In genomic region chr1:206694551-206695124, GRCh38 we compare ENCODE assay signal across 15 cellular contexts. TPM values are rescaled to one million over a fixed set of nuclear protein-coding genes. Genes with fewer than 3 reads are reported as not detected.
DNase-seq lines count a peak whose midpoint lies in the region; ATAC-seq, FAIRE-seq and TF ChIP-seq lines count a peak whose summit lies in the region.
"Had no signal": no experiment of that assay in that cellular context is flagged by ENCODE, and none has a peak within 500 bp of the region (broad histone marks: within the 10 kb centered on the region; RNA-seq: fewer than 3 reads in every experiment).

No MANE protein-coding gene starts in this region.

- no peak overlapping the region for H3K14ac ChIP-seq in H1 (ENCODE audit: insufficient read length)

- H2BK15ac ChIP-seq in H1 (ENCODE audit: low read length) = no peak overlapping the region

- no peak overlapping the region for H4K91ac ChIP-seq in H1 (replicated peaks; ENCODE audit: insufficient read length, low read length)

- H2BK20ac ChIP-seq in H1 (ENCODE audit: low read length) = no peak overlapping the region

- H3K9ac ChIP-seq in H1 (replicated peaks in 1 of 4; ENCODE audit: extremely low read depth in 1 of 4, low read depth in 3 of 4, low read length in 3 of 4) = no peak overlapping the region

- no peak overlapping the region for H3K4me3 Mint-ChIP-seq in naive thymus-derived CD8-positive, alpha-beta T cell

- POLR2A ChIA-PET in A549 (lab: Yijun Ruan, JAX) (no interaction called here), H1 (lab: Charles Lee; ENCODE audit: partially characterized antibody) (interaction anchor here (0.8 to 1.9 kb wide), 4 partner anchors 8 to 358 kb away, joined by 3 to 6 read pairs (median 6); partner anchors contain the start of genes EIF2D and PFKFB2)
- POLR2A ChIA-PET in naive thymus-derived CD8-positive, alpha-beta T cell (lab: Charles Lee) = no interaction called here

- H3K27ac ChIP-seq in A549 (0 out of 6 replicates have a peak overlapping the region, but pooled peaks of 1 of the 2 experiments have one; percentile 8), H1 (ENCODE audit: low read depth, low read length) (no peak overlapping the region)
- H3K27ac ChIP-seq: ovary had no signal

- H3K27me3 Mint-ChIP-seq in naive thymus-derived CD8-positive, alpha-beta T cell = no peaks in the 10 kb centered on the region

- H2AK5ac ChIP-seq in H1 (ENCODE audit: low read depth, low read length) = no peak overlapping the region

- WGBS in A549 (ENCODE audit: missing lambda C conversion rate) = 54% methylated on average over 8 of the region's 8 CpGs
- WGBS in H1 (ENCODE audit: extremely low coverage in 1 of 2, insufficient coverage in 1 of 2, insufficient read length in 1 of 2, insufficient replicate concordance in 2 of 2, low coverage in 1 of 2, low lambda C conversion rate in 2 of 2, missing lambda C conversion rate in 1 of 2), 2 experiments = 50% methylated on average over 8 of the region's 8 CpGs; no CpG with 5 or more reads in 1 of the 2 experiments

- no peak overlapping the region for H2AFZ ChIP-seq in H1 (ENCODE audit: low read length)

- H3K9me3 Mint-ChIP-seq in naive thymus-derived CD8-positive, alpha-beta T cell = no peaks in the 10 kb centered on the region

- H2BK5ac ChIP-seq in H1 (ENCODE audit: low read depth, low read length) = no peak overlapping the region

- peaks cover 0 to 28% (median 11%) of the 10 kb centered on the region in 3 donors for H3K36me3 Mint-ChIP-seq in naive thymus-derived CD8-positive, alpha-beta T cell

- DNase-seq in A549 (ENCODE audit: low read depth in 1 of 2, low spot score in 1 of 2) (no peak), HK-2 (ENCODE audit: unreplicated experiment) (peak; percentile 51), H1 (ENCODE audit: low read depth in 1 of 2, low spot score in 2 of 2) (no peak), AG20443 (ENCODE audit: low spot score) (no peak), AG08396 (ENCODE audit: low spot score) (no peak)
- no peak for DNase-seq in naive thymus-derived CD8-positive, alpha-beta T cell
- DNase-seq in activated CD4-positive, alpha-beta T cell treated with anti-CD3 and anti-CD28 coated beads for 1 hour = no peak
- DNase-seq: DND-41; effector CD4-positive, alpha-beta T cell; foreskin fibroblast; NCI-H2081; ovary; stimulated activated CD4-positive, alpha-beta T cell treated with anti-CD3 and anti-CD28 coated beads, Interleukin-1b, Interleukin-23, amount 100 ng/mL, for 48 hours had no signal

- H3K18ac ChIP-seq in H1 (ENCODE audit: extremely low read depth, low read length) = no peak overlapping the region

- H3K4me3 ChIP-seq in A549 (no peak overlapping the region), H1 (ENCODE audit: extremely low read depth in 1 of 4, insufficient read depth in 2 of 4, low read depth in 3 of 4, low read length in 4 of 4) (no peak overlapping the region)
- H3K4me3 ChIP-seq: ovary had no signal

- H2BK12ac ChIP-seq in H1 (ENCODE audit: low read depth, low read length) = no peak overlapping the region

- H3K4me1 ChIP-seq in A549 (peaks cover 68% of the 10 kb centered on the region), H1 (replicated peaks in 1 of 4; ENCODE audit: control insufficient read depth in 3 of 4, insufficient read depth in 4 of 4, low read length in 3 of 4) (peaks cover 5 to 15% (median 14%) of the 10 kb centered on the region in 4 experiments)

- H3K4ac ChIP-seq in H1 (replicated peaks; ENCODE audit: insufficient read length, low read depth, low read length) = no peak overlapping the region

- H3K56ac ChIP-seq in H1 (replicated peaks; ENCODE audit: insufficient read length, low read depth, low read length) = no peak overlapping the region

- H3K36me3 ChIP-seq in H1 (ENCODE audit: control insufficient read depth in 2 of 4, insufficient read depth in 4 of 4, low read length in 3 of 4) = no peaks in the 10 kb centered on the region
- H3K36me3 ChIP-seq: ovary had no signal

- peak overlapping the region in 6 of 10 donors; percentile 3 to 77 (median 36) for H3K27ac Mint-ChIP-seq in naive thymus-derived CD8-positive, alpha-beta T cell

- H3K27me3 ChIP-seq in H1 (replicated peaks in 1 of 4; ENCODE audit: control insufficient read depth in 3 of 4, extremely low read depth in 1 of 4, insufficient read depth in 3 of 4, low read length in 3 of 4) = no peaks in the 10 kb centered on the region; a peak in 2 of 7 replicates
- H3K27me3 ChIP-seq: ovary had no signal

- CTCF ChIA-PET in A549 (lab: Yijun Ruan, JAX) (interaction anchor here (0.8 to 5.0 kb wide), 6 partner anchors 9 to 219 kb away, joined by 3 to 40 read pairs (median 3); no protein-coding TSS in a partner anchor), H1 (lab: Charles Lee; ENCODE audit: partially characterized antibody) (interaction anchor here (0.6 to 10.4 kb wide), 12 partner anchors 8 to 106 kb away, joined by 3 to 73 read pairs (median 6); no protein-coding TSS in a partner anchor)

- H2BK120ac ChIP-seq in H1 (replicated peaks; ENCODE audit: low read depth, low read length) = no peak overlapping the region

- peaks cover 11 to 80% of the 10 kb centered on the region in 2 experiments for H3K79me2 ChIP-seq in H1 (ENCODE audit: control insufficient read depth in 1 of 2, insufficient read depth in 2 of 2, low read length in 2 of 2)

- H4K5ac ChIP-seq in H1 (ENCODE audit: insufficient read length, low read depth, low read length) = no peak overlapping the region

- H4K20me1 ChIP-seq in H1 (replicated peaks in 1 of 2; ENCODE audit: control insufficient read depth in 1 of 2, insufficient read depth in 2 of 2, low read length in 2 of 2) = peaks cover 43 to 58% of the 10 kb centered on the region in 2 experiments

- no peak overlapping the region for H3K23ac ChIP-seq in H1 (ENCODE audit: insufficient read length)

- FAIRE-seq in A549 (lab: Jason Lieb, UNC) = no peak
- no peak for FAIRE-seq in H1 (lab: Jason Lieb, UNC)

- no peaks in the 10 kb centered on the region; the same call in 1 of the 2 replicates for H3K23me2 ChIP-seq in H1 (ENCODE audit: low read depth, low read length)

- TF ChIP-seq CTCF in A549 (IDR thresholded peaks at IDR 0.05) (no peak), H1 (IDR thresholded peaks at IDR 0.05; ENCODE audit: control extremely low read depth in 1 of 3, insufficient read depth in 1 of 3, low read depth in 1 of 3, low read length in 3 of 3) (no peak)

- TF ChIP-seq RAD21 in A549 (conservative IDR thresholded peaks at IDR 0.05 in 1 of 2, IDR thresholded peaks at IDR 0.05 in 1 of 2) (no peak), H1 (IDR thresholded peaks at IDR 0.05 in 1 of 2, conservative IDR thresholded peaks at IDR 0.05 in 1 of 2; ENCODE audit: low read depth in 2 of 2, low read length in 2 of 2) (no peak)

- peaks cover 45% of the 10 kb centered on the region for H3K79me1 ChIP-seq in H1 (ENCODE audit: low read depth, low read length)

- ATAC-seq in A549 (peak in 1 of 2 experiments; percentile 17; a peak in 2 of 6 replicates), HG02885 (IDR thresholded peaks at IDR 0.05; ENCODE audit: poor library complexity, unreplicated experiment) (no peak)
- no peak for ATAC-seq in naive thymus-derived CD8-positive, alpha-beta T cell
- ATAC-seq: left lobe of liver had no signal

- no peak for TF ChIP-seq EP300 in A549 (IDR thresholded peaks at IDR 0.05)
- TF ChIP-seq EP300 in H1 (IDR thresholded peaks at IDR 0.05; ENCODE audit: borderline replicate concordance in 1 of 2, low read depth in 2 of 2, low read length in 2 of 2) = no peak

- no peak for TF ChIP-seq POLR2A in A549 (IDR thresholded peaks at IDR 0.05; ENCODE audit: low read length)
- no peak for TF ChIP-seq POLR2A in H1 (IDR thresholded peaks at IDR 0.05; ENCODE audit: control extremely low read depth in 1 of 2, low read depth in 2 of 2, low read length in 2 of 2)

- no peak overlapping the region for H4K8ac ChIP-seq in H1 (ENCODE audit: extremely low read depth, insufficient read depth, low read length)

- H3K4me2 ChIP-seq in A549 (peak overlapping the region; percentile 6; the same call in 2 of the 3 replicates), H1 (ENCODE audit: insufficient read depth in 1 of 2, low read depth in 2 of 2, low read length in 2 of 2) (peak overlapping the region; percentile 1 to 10; a peak in 2 of 4 replicates)

- H3K9me3 ChIP-seq in A549 (no peaks in the 10 kb centered on the region), H1 (ENCODE audit: insufficient read depth in 2 of 2, low read depth in 1 of 2, low read length in 1 of 2) (no peaks in the 10 kb centered on the region)
- H3K9me3 ChIP-seq: ovary had no signal

- peaks cover 63 to 97% (median 95%) of the 10 kb centered on the region in 4 donors for H3K4me1 Mint-ChIP-seq in naive thymus-derived CD8-positive, alpha-beta T cell

RNA-seq across cellular contexts. Expression of gene MAPKAPK2, which starts 9.9 kb away (rescaled TPM):
- polyA plus RNA-seq in A549 (2011; rRNA removed) (37.2 and 48.5 TPM in 2 replicates), A549 (2017; fragmentation: RNase III; extraction: RNeasy Plus Mini Kit Qiagen cat#74134 plus additional on column Dnase treatment) (36.5 to 43.8 TPM (median 43.0 TPM) in 3 replicates), H1 (2011; rRNA removed) (27.5 and 36.9 TPM in 2 replicates)
- polyA plus RNA-seq in A549 (2012; cell fraction: cytosol; rRNA removed) = 34.3 and 42.5 TPM in 2 replicates
- 62.0 and 66.6 TPM in 2 replicates for polyA plus RNA-seq in A549 (2012; cell fraction: nucleus; rRNA removed)
- 49.2 and 51.4 TPM in 2 replicates for polyA minus RNA-seq in A549 (2011; rRNA and poly(A)+ RNA removed)
- total RNA-seq in H1 (2021; fragmentation: NEBNext Ultra II Directional; extraction: Animal tissue kit (Norgen Biotek cat#: 25700)) = 44.9 and 46.6 TPM in 2 replicates
- 30.4 TPM for polyA plus RNA-seq in H1 (2011; cell fraction: cytosol; rRNA removed)
- 67.8 TPM for polyA plus RNA-seq in H1 (2011; cell fraction: nucleus; rRNA removed)
- polyA plus RNA-seq in H1 (2012, experiment 1 of 2) = 30.0 to 35.6 TPM (median 34.3 TPM) in 4 replicates
- polyA plus RNA-seq in H1 (2012, experiment 2 of 2) = 38.6 TPM
- polyA plus RNA-seq in H1 (2013, experiment 1 of 2) = 21.7 TPM
- polyA plus RNA-seq in H1 (2013, experiment 2 of 2) = 21.8 TPM
- 31.9 and 42.5 TPM in 2 replicates for polyA minus RNA-seq in H1 (2011; rRNA and poly(A)+ RNA removed)
- polyA minus RNA-seq in H1 (2011; cell fraction: cytosol; rRNA and poly(A)+ RNA removed) = 20.1 TPM
- polyA minus RNA-seq in H1 (2011; cell fraction: nucleus; rRNA and poly(A)+ RNA removed) = 19.0 TPM
- 10 to 100 TPM; 52.2 to 55.8 TPM for total RNA-seq in naive thymus-derived CD8-positive, alpha-beta T cell
- 1 to 10 TPM; 1.3 to 2.5 (median 1.6) TPM for polyA plus RNA-seq in naive thymus-derived CD8-positive, alpha-beta T cell

RNA-seq across cellular contexts. Expression of gene DYRK3, which starts 59.3 kb away (rescaled TPM):
- polyA plus RNA-seq in A549 (2011; rRNA removed) (7.3 and 9.3 TPM in 2 replicates), A549 (2017; fragmentation: RNase III; extraction: RNeasy Plus Mini Kit Qiagen cat#74134 plus additional on column Dnase treatment) (8.2 to 8.8 TPM (median 8.7 TPM) in 3 replicates), H1 (2011; rRNA removed) (1.4 and 2.1 TPM in 2 replicates)
- polyA plus RNA-seq in A549 (2012; cell fraction: cytosol; rRNA removed) = 1.8 and 2.1 TPM in 2 replicates
- polyA plus RNA-seq in A549 (2012; cell fraction: nucleus; rRNA removed) = 2.0 and 2.6 TPM in 2 replicates
- polyA minus RNA-seq in A549 (2011; rRNA and poly(A)+ RNA removed) = 8.5 and 10.5 TPM in 2 replicates
- total RNA-seq in H1 (2021; fragmentation: NEBNext Ultra II Directional; extraction: Animal tissue kit (Norgen Biotek cat#: 25700)) = 7.7 and 8.5 TPM in 2 replicates
- polyA plus RNA-seq in H1 (2011; cell fraction: cytosol; rRNA removed) = 2.1 TPM
- 1.5 TPM for polyA plus RNA-seq in H1 (2011; cell fraction: nucleus; rRNA removed)
- 3.6 to 4.2 TPM (median 3.9 TPM) in 4 replicates for polyA plus RNA-seq in H1 (2012, experiment 1 of 2)
- 2.2 TPM for polyA plus RNA-seq in H1 (2012, experiment 2 of 2)
- 2.7 TPM for polyA plus RNA-seq in H1 (2013, experiment 1 of 2)
- 2.9 TPM for polyA plus RNA-seq in H1 (2013, experiment 2 of 2)
- polyA minus RNA-seq in H1 (2011; rRNA and poly(A)+ RNA removed) = 5.2 and 6.4 TPM in 2 replicates
- 4.7 TPM for polyA minus RNA-seq in H1 (2011; cell fraction: cytosol; rRNA and poly(A)+ RNA removed)
- 2.6 TPM for polyA minus RNA-seq in H1 (2011; cell fraction: nucleus; rRNA and poly(A)+ RNA removed)
- under 1 TPM; 0.22 to 0.34 TPM for total RNA-seq in naive thymus-derived CD8-positive, alpha-beta T cell
- polyA plus RNA-seq in naive thymus-derived CD8-positive, alpha-beta T cell = not detected

Comparison
In these comparisons a context has a peak if more than half of its experiments do, and no peak if none do; other contexts are left out.
1. RNA of gene MAPKAPK2, which starts 9.9 kb away (polyA plus RNA-seq): 34.3 to 66.6 TPM in A549 and 21.7 to 67.8 TPM in H1; 1.3 to 2.5 TPM in naive thymus-derived CD8-positive, alpha-beta T cell; every median in the first group is over 4 times any median in the second.